ENCODE assay signal across 20 cellular contexts in genomic region chr7:5383314-5384098, GRCh38. TPM values are rescaled to one million over a fixed set of nuclear protein-coding genes. Genes with fewer than 3 reads are reported as not detected.
DNase-seq lines count a peak whose midpoint lies in the region; ATAC-seq and TF ChIP-seq lines count a peak whose summit lies in the region.
"Had no signal": no experiment of that assay in that cellular context is flagged by ENCODE, and none has a peak within 500 bp of the region (broad histone marks: within the 10 kb centered on the region; RNA-seq: fewer than 3 reads in every experiment).

No MANE protein-coding gene starts in this region.

- H3K27ac Mint-ChIP-seq in CD4-positive, CD25-positive, alpha-beta regulatory T cell, result peak overlapping the region in 2 of 3 donors; percentile 59 to 65
- H3K27ac Mint-ChIP-seq: activated CD4-positive, alpha-beta T cell treated with anti-CD3 and anti-CD28 coated beads, Interleukin-2, amount 10 ng/mL, durations not matched to agents 24 days and 14 days had no signal

- H3K4ac ChIP-seq in trophoblast cell (ENCODE audit: low read depth, low read length), result peak overlapping the region; percentile 13

- H3K79me2 ChIP-seq in hepatocyte, result peaks cover 95% of the 10 kb centered on the region
- H3K79me2 ChIP-seq in trophoblast cell (ENCODE audit: control insufficient read depth, insufficient read depth, low read length, poor library complexity), result peaks cover 8% of the 10 kb centered on the region

- H3K14ac ChIP-seq in trophoblast cell (ENCODE audit: low read length), result no peak overlapping the region

- H2BK120ac ChIP-seq in trophoblast cell (ENCODE audit: insufficient read depth, low read length, poor library complexity), result no peak overlapping the region

- WGBS in hepatocyte (ENCODE audit: low lambda C conversion rate, missing lambda C conversion rate), result 88% methylated on average over 16 of the region's 16 CpGs
- WGBS in trophoblast cell (ENCODE audit: extremely low coverage, insufficient coverage, insufficient read length), result no CpG with 5 or more reads among the region's 16 CpGs

- no peak overlapping the region for H4K8ac ChIP-seq in trophoblast cell (ENCODE audit: low read depth, low read length)

- intact Hi-C loops in head of caudate nucleus (cut with DNase I), result no loop called here

- no peak for DNase-seq in CD4-positive, CD25-positive, alpha-beta regulatory T cell
- no peak for DNase-seq in SK-N-MC (ENCODE audit: low read depth, low spot score)
- no peak for DNase-seq in hepatocyte (ENCODE audit: low spot score)
- DNase-seq in trophoblast cell, result no peak
- DNase-seq in activated T-cell treated with anti-CD3 and anti-CD28 coated beads for 4 hours, result no peak
- DNase-seq in stimulated activated CD4-positive, alpha-beta T cell treated with anti-CD3 and anti-CD28 coated beads, Interleukin-2, amount 100 ng/mL, for 48 hours, result no peak
- DNase-seq in head of caudate nucleus, result no peak
- DNase-seq in inferior parietal cortex (ENCODE audit: extremely low spot score), result no peak
- DNase-seq: activated CD4-positive, alpha-beta T cell treated with anti-CD3 and anti-CD28 coated beads, Interleukin-2, amount 10 ng/mL, durations not matched to agents 24 days and 14 days; activated effector memory CD4-positive, alpha-beta T cell treated with Interleukin-2 at 50 U/mL for 16 hours; DND-41; effector CD8-positive, alpha-beta T cell; lower lobe of right lung; NCI-H1048; NCI-H748 treated with DMSO at 0.1 percent for 48 hours; SHP77; small intestine; stimulated activated CD4-positive, alpha-beta T cell treated with anti-CD3 and anti-CD28 coated beads, Interleukin-4, amount 100 ng/mL, for 24 hours; T-helper 1 cell had no signal

- H3K27me3 ChIP-seq in CD4-positive, CD25-positive, alpha-beta regulatory T cell (ENCODE audit: control insufficient read depth, insufficient read depth, low read length), result no peaks in the 10 kb centered on the region
- H3K27me3 ChIP-seq in hepatocyte, result no peaks in the 10 kb centered on the region
- no peaks in the 10 kb centered on the region for H3K27me3 ChIP-seq in trophoblast cell (ENCODE audit: insufficient read depth, low read length)

- H3K9ac ChIP-seq in SK-N-MC (ENCODE audit: insufficient read length), result no peak overlapping the region
- no peak overlapping the region for H3K9ac ChIP-seq in trophoblast cell (ENCODE audit: low read length)
- H3K9ac ChIP-seq: KMS-11 had no signal

- H3K9me3 ChIP-seq in CD4-positive, CD25-positive, alpha-beta regulatory T cell (ENCODE audit: control insufficient read depth in 2 of 2, low read length in 2 of 2), result no peaks in the 10 kb centered on the region
- H3K9me3 ChIP-seq in SK-N-MC (ENCODE audit: low read depth, low read length) (no peaks in the 10 kb centered on the region), hepatocyte (ENCODE audit: low read depth) (no peaks in the 10 kb centered on the region), trophoblast cell (ENCODE audit: insufficient read depth, low read depth, low read length) (no peaks in the 10 kb centered on the region)
- H3K9me3 ChIP-seq: lower lobe of right lung had no signal

- H4K20me1 ChIP-seq in hepatocyte (ENCODE audit: insufficient read depth, poor library complexity, severe bottlenecking), result peaks cover 89% of the 10 kb centered on the region

- H2AFZ ChIP-seq in hepatocyte, result no peak overlapping the region
- no peak overlapping the region for H2AFZ ChIP-seq in trophoblast cell (ENCODE audit: insufficient read depth, low read length, poor library complexity)

- H3K79me1 ChIP-seq in trophoblast cell (ENCODE audit: low read length), result no peaks in the 10 kb centered on the region

- H3K4me2 ChIP-seq in hepatocyte (peak overlapping the region; percentile 70), trophoblast cell (ENCODE audit: low read length) (no peak overlapping the region)
- H3K4me2 ChIP-seq: KMS-11 had no signal

- no peak overlapping the region for H3K23ac ChIP-seq in trophoblast cell (ENCODE audit: low read length)

- H3K9me2 ChIP-seq in hepatocyte (replicated peaks; ENCODE audit: insufficient read depth), result no peaks in the 10 kb centered on the region

- H2BK12ac ChIP-seq in trophoblast cell (ENCODE audit: low read length), result no peak overlapping the region

- TF ChIP-seq CTCF in hepatocyte (IDR thresholded peaks at IDR 0.05; ENCODE audit: poor library complexity), result no peak

- peaks cover 0 to 48% (median 18%) of the 10 kb centered on the region in 4 donors for H3K4me1 Mint-ChIP-seq in CD4-positive, CD25-positive, alpha-beta regulatory T cell

- peak overlapping the region in 3 of 4 donors; percentile 48 to 75 (median 61) for H3K4me3 Mint-ChIP-seq in CD4-positive, CD25-positive, alpha-beta regulatory T cell
- H3K4me3 Mint-ChIP-seq: activated CD4-positive, alpha-beta T cell treated with anti-CD3 and anti-CD28 coated beads, Interleukin-2, amount 10 ng/mL, durations not matched to agents 24 days and 14 days had no signal

- no peak overlapping the region for H2BK5ac ChIP-seq in trophoblast cell (ENCODE audit: low read depth, low read length, poor library complexity)

- H4K12ac ChIP-seq in trophoblast cell (ENCODE audit: low read depth, low read length), result no peak overlapping the region

- peaks cover 24% of the 10 kb centered on the region for H3K4me1 ChIP-seq in CD4-positive, CD25-positive, alpha-beta regulatory T cell (ENCODE audit: control insufficient read depth, insufficient read depth, low read length, poor library complexity, severe bottlenecking)
- H3K4me1 ChIP-seq in hepatocyte (ENCODE audit: insufficient read depth), result peaks cover 19% of the 10 kb centered on the region
- H3K4me1 ChIP-seq in trophoblast cell (ENCODE audit: control insufficient read depth in 1 of 2, insufficient read depth in 2 of 2, low read length in 2 of 2), result no peaks in the 10 kb centered on the region

- H4K91ac ChIP-seq in trophoblast cell (ENCODE audit: low read depth, low read length), result no peak overlapping the region

- no peak overlapping the region for H3K18ac ChIP-seq in trophoblast cell (ENCODE audit: low read length)

- H2AK5ac ChIP-seq in trophoblast cell (ENCODE audit: low read length), result no peak overlapping the region

- H3K36me3 ChIP-seq in CD4-positive, CD25-positive, alpha-beta regulatory T cell (ENCODE audit: control insufficient read depth, insufficient read depth, low read length), result peaks cover 28% of the 10 kb centered on the region
- H3K36me3 ChIP-seq in SK-N-MC (ENCODE audit: insufficient read depth, low read length) (peaks cover 9% of the 10 kb centered on the region; the same call in 1 of the 2 replicates), hepatocyte (replicated peaks; ENCODE audit: insufficient read depth, low read depth) (no peaks in the 10 kb centered on the region), trophoblast cell (ENCODE audit: control insufficient read depth in 1 of 2, insufficient read depth in 2 of 2, low read length in 2 of 2) (peaks cover 28 to 34% of the 10 kb centered on the region in 2 experiments)

- H3K36me3 Mint-ChIP-seq in CD4-positive, CD25-positive, alpha-beta regulatory T cell, result peaks cover 8% of the 10 kb centered on the region

- H3K9me3 Mint-ChIP-seq in CD4-positive, CD25-positive, alpha-beta regulatory T cell, result no peaks in the 10 kb centered on the region
- H3K9me3 Mint-ChIP-seq: activated CD4-positive, alpha-beta T cell treated with anti-CD3 and anti-CD28 coated beads, Interleukin-2, amount 10 ng/mL, durations not matched to agents 24 days and 14 days had no signal

- no peak for ATAC-seq in CD4-positive, CD25-positive, alpha-beta regulatory T cell (ENCODE audit: low read depth in 2 of 2)

- H3K27ac ChIP-seq in CD4-positive, CD25-positive, alpha-beta regulatory T cell (ENCODE audit: insufficient read depth, low read length, poor library complexity, severe bottlenecking), result no peak overlapping the region
- H3K27ac ChIP-seq in SK-N-MC (peak overlapping the region; percentile 26; the same call in 1 of the 2 replicates), hepatocyte (no peak overlapping the region), trophoblast cell (ENCODE audit: low read depth, low read length) (no peak overlapping the region)
- H3K27ac ChIP-seq: KMS-11, lower lobe of right lung had no signal

- no peak overlapping the region for H3K4me3 ChIP-seq in CD4-positive, CD25-positive, alpha-beta regulatory T cell (ENCODE audit: low read depth, low read length)
- H3K4me3 ChIP-seq in SK-N-MC (no peak overlapping the region; the same call in 1 of the 2 replicates), hepatocyte (no peak overlapping the region), trophoblast cell (ENCODE audit: low read depth, low read length) (no peak overlapping the region)
- H3K4me3 ChIP-seq: lower lobe of right lung had no signal

- no peaks in the 10 kb centered on the region for H3K27me3 Mint-ChIP-seq in CD4-positive, CD25-positive, alpha-beta regulatory T cell
- H3K27me3 Mint-ChIP-seq: activated CD4-positive, alpha-beta T cell treated with anti-CD3 and anti-CD28 coated beads, Interleukin-2, amount 10 ng/mL, durations not matched to agents 24 days and 14 days had no signal

RNA-seq across cellular contexts. Expression of gene TNRC18, which starts 40.1 kb away (rescaled TPM):
- total RNA-seq in CD4-positive, CD25-positive, alpha-beta regulatory T cell, result 80.1 TPM
- polyA plus RNA-seq in CD4-positive, CD25-positive, alpha-beta regulatory T cell, result under 1 TPM; 0.17 to 0.78 (median 0.59) TPM
- total RNA-seq in hepatocyte, result 28.2 and 52.8 TPM in 2 replicates
- 15.2 and 18.1 TPM in 2 replicates for polyA plus RNA-seq in hepatocyte
- 39.0 and 39.9 TPM in 2 replicates for polyA plus RNA-seq in trophoblast cell (2013)
